Comparison of ENCODE assay signal across 7 cellular contexts in the genomic region with DNA sequence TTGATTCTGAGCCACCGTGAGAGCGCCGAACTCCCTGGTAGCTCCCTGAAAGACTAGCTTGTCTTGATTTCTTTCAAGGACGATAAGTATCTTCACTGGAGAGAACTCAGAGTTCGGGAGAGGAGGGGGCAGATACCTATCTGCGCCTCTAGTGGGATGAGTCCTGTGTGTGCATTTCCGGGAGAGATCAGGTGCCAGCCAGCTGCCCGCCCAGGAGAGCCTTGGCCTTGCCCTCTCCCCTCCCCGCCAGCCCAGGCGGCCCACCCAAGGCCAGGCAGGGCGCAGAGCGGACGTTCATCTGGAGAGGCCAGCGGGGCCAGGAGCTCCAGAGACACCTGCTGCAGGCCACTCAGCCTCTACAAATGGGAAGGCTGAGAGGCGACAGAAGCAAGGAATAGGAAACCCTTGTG. TPM values are rescaled to one million over a fixed set of nuclear protein-coding genes. Genes with fewer than 3 reads are reported as not detected.
DNase-seq lines count a peak whose midpoint lies in the region; ATAC-seq, FAIRE-seq and TF ChIP-seq lines count a peak whose summit lies in the region.

No MANE protein-coding gene starts in this region.

- H3K36me3 ChIP-seq in SJCRH30, result no peaks in the 10 kb centered on the region; the same call in none of the 2 replicates

- TF ChIP-seq POLR2A in GM12892 (IDR thresholded peaks at IDR 0.05; ENCODE audit: low read depth, low read length), result no peak

- H3K9me3 ChIP-seq in SJCRH30 (replicated peaks), result no peaks in the 10 kb centered on the region

- no peak for FAIRE-seq in HTR-8/SVneo (lab: Jason Lieb, UNC)
- no peak for FAIRE-seq in GM12892 (lab: Jason Lieb, UNC)

- no peaks in the 10 kb centered on the region for H3K36me3 Mint-ChIP-seq in progenitor cell of endocrine pancreas (ENCODE audit: insufficient read depth)

- H3K4me1 ChIP-seq in SJCRH30, result peaks cover 38% of the 10 kb centered on the region

- H3K27ac ChIP-seq in SJCRH30, result peak overlapping the region; percentile 54

- no peak overlapping the region for H3K27ac Mint-ChIP-seq in progenitor cell of endocrine pancreas

- peaks cover 74% of the 10 kb centered on the region for H3K27me3 Mint-ChIP-seq in progenitor cell of endocrine pancreas

- no peak for TF ChIP-seq CTCF in fibroblast of the aortic adventitia (IDR thresholded peaks at IDR 0.05; ENCODE audit: insufficient read depth, low read length)
- TF ChIP-seq CTCF in progenitor cell of endocrine pancreas (IDR thresholded peaks at IDR 0.05; ENCODE audit: unreplicated experiment), result no peak

- peaks cover 27% of the 10 kb centered on the region for H3K4me1 Mint-ChIP-seq in progenitor cell of endocrine pancreas (ENCODE audit: low read depth)

- DNase-seq in HTR-8/SVneo (ENCODE audit: insufficient read length, low spot score) (peak; percentile 73), SJCRH30 (peak; percentile 39 to 49), fibroblast of the aortic adventitia (ENCODE audit: low read depth) (no peak), progenitor cell of endocrine pancreas (ENCODE audit: low spot score, unreplicated experiment) (no peak), GM12892 (ENCODE audit: insufficient read length) (no peak)

- peak overlapping the region; percentile 62 for H3K4me3 Mint-ChIP-seq in progenitor cell of endocrine pancreas (ENCODE audit: low read depth)

- H3K27me3 ChIP-seq in SJCRH30, result no peaks in the 10 kb centered on the region

- ATAC-seq in HG03521 (IDR thresholded peaks at IDR 0.05; ENCODE audit: unreplicated experiment), result no peak
- ATAC-seq in HG03342 (IDR thresholded peaks at IDR 0.05; ENCODE audit: unreplicated experiment), result no peak

- no peaks in the 10 kb centered on the region for H3K9me3 Mint-ChIP-seq in progenitor cell of endocrine pancreas (ENCODE audit: low read depth)

- H3K4me3 ChIP-seq in SJCRH30, result peak overlapping the region; percentile 94
- peak overlapping the region; percentile 92 for H3K4me3 ChIP-seq in fibroblast of the aortic adventitia (ENCODE audit: low read depth, low read length)

RNA-seq across cellular contexts. Expression of gene CD9, which starts 1.0 kb away (rescaled TPM):
- 220 and 239 TPM in 2 replicates for total RNA-seq in SJCRH30 (2014; rRNA removed; shearing (Covaris generic))
- total RNA-seq in fibroblast of the aortic adventitia (ENCODE audit: low replicate concordance) (56.2 and 407 TPM in 2 replicates), progenitor cell of endocrine pancreas (6.0 and 10.8 TPM in 2 replicates)
- 12.4 TPM for polyA plus RNA-seq in GM12892 (2012; ENCODE audit: missing spikeins)

Comparison
In these comparisons a context has a peak if more than half of its experiments do, and no peak if none do; other contexts are left out.
1. DNase-seq: peak in HTR-8/SVneo (single experiment) and SJCRH30 (2 of 2); none in fibroblast of the aortic adventitia (single experiment), progenitor cell of endocrine pancreas (single experiment) and GM12892 (single experiment).